18 cellular contexts compared by ENCODE assay signal in the genomic region with DNA sequence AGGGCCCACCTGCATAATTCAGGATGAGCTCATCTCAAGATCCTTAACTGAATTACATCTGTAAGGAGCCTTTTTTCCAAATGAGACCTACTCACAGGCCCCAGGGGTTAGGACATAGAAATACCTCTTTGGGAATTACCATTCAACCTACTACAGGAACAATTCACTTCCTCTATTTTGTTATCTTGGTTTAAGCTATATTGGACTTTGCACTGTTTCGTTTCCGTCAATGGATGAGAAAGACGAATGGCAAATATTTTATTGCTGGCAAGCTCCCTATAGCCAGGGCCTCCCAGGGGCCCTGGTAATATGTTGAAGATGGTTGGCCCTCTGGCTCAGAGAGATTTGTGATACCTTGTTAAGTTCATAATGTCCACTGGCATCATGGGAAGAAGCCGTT.
"Had no signal": no experiment of that assay in that cellular context is flagged by ENCODE, and none has a peak within 500 bp of the region (broad histone marks: within the 10 kb centered on the region; RNA-seq: fewer than 3 reads in every experiment).

No MANE protein-coding gene starts in this region.

- H3K27me3 ChIP-seq: esophagus muscularis mucosa, gastroesophageal sphincter, heart left ventricle, right atrium auricular region, tibial nerve had no signal

- H3K36me3 ChIP-seq: esophagus muscularis mucosa, gastroesophageal sphincter, heart left ventricle, prostate gland, right atrium auricular region, tibial nerve had no signal

- H3K4me1 ChIP-seq: esophagus muscularis mucosa, gastroesophageal sphincter, heart left ventricle, prostate gland, right atrium auricular region, tibial nerve had no signal

- DNase-seq: activated B cell treated with CpG ODN at 0.5 μM for 24 hours; activated CD4-positive, alpha-beta memory T cell treated with anti-CD3 and anti-CD28 coated beads for 36 hours; activated CD4-positive, alpha-beta T cell treated with anti-CD3 and anti-CD28 coated beads for 4 hours; activated naive CD4-positive, alpha-beta T cell; activated naive CD8-positive, alpha-beta T cell treated with anti-CD3 and anti-CD28 coated beads for 36 hours; activated T-cell treated with anti-CD3 and anti-CD28 coated beads, Interleukin-2, amount 50 U/mL, for 1 hour; amniotic stem cell; effector CD8-positive, alpha-beta T cell; heart left ventricle; immature natural killer cell; kidney glomerular epithelial cell; left ventricle myocardium superior had no signal

- ATAC-seq: activated T-helper 17 cell treated with anti-CD3 and anti-CD28 coated beads, Interleukin-2, amount 50 U/mL, for 72 hours; gastroesophageal sphincter; heart left ventricle; left ventricle myocardium superior had no signal

- H3K27ac ChIP-seq: esophagus muscularis mucosa, gastroesophageal sphincter, heart left ventricle, prostate gland, right atrium auricular region, tibial nerve had no signal

- H3K9me3 ChIP-seq: esophagus muscularis mucosa, gastroesophageal sphincter, heart left ventricle, prostate gland, right atrium auricular region, tibial nerve had no signal

- H3K4me3 ChIP-seq: esophagus muscularis mucosa, gastroesophageal sphincter, heart left ventricle, prostate gland, right atrium auricular region, tibial nerve had no signal
